Comparison of ENCODE assay signal across 10 cellular contexts in the genomic region with DNA sequence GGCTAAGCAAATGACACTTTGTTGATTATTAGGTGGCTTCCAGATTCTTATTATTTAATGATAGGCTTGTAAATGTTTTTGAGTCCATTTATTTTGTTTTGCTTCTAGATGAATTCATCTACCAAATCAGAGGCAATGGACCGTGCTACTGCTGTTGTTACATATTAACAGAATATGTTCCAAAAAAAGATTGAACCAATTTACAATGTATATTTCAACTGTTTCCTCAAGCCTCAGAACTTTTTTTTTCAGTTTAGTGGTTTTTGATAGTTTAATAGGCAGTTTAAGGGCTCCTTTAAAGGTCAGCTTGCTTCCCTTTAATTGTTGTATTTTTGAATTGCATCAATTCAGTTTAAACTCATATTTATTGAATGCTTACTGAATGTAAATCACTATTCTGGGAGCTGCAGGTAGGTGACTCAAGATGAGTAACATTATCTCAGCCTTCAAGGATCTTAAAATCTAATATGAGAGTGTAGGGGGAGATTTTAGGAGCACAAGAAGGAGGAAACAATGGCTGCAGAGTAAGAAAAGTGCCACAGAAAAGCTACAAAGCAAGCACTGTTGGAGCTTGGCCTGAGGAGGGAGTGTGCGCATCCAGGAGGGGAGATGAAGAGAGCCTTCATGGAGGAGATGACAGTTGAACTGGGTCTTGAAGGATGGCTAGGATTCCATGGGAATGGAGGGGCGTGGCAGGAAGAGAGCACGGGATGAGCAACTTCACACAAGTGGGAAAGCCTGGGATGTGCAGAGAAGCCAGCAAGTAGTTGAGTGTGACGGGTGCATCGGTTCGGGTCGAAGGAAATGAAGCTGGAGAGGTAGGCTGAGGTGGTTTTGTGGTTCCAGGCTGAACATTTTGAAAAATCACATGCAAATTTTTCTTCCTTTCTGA. TPM values are rescaled to one million over a fixed set of nuclear protein-coding genes. Genes with fewer than 3 reads are reported as not detected.
DNase-seq lines count a peak whose midpoint lies in the region; ATAC-seq, FAIRE-seq and TF ChIP-seq lines count a peak whose summit lies in the region.
"Had no signal": no experiment of that assay in that cellular context is flagged by ENCODE, and none has a peak within 500 bp of the region (broad histone marks: within the 10 kb centered on the region; RNA-seq: fewer than 3 reads in every experiment).

No MANE protein-coding gene starts in this region.

- H3K27me3 ChIP-seq in OCI-LY3 (ENCODE audit: low read depth, low read length) (no peaks in the 10 kb centered on the region), bronchial epithelial cell (ENCODE audit: control insufficient read depth, insufficient read depth, low read length) (no peaks in the 10 kb centered on the region)

- H3K36me3 Mint-ChIP-seq in activated CD8-positive, alpha-beta memory T cell treated with anti-CD3 and anti-CD28 coated beads, Interleukin-2, amount 10 ng/mL, durations not matched to agents 7 days and 5 days, result peaks cover 28% of the 10 kb centered on the region
- peaks cover 28% of the 10 kb centered on the region for H3K36me3 Mint-ChIP-seq in stimulated activated memory B cell treated with anti-CD40 and anti-IgM and Interleukin-4, amounts not matched to agents 10 μg/mL and 1 μg/mL and 100 μg/mL, for 72 hours

- peak overlapping the region; percentile 68 for H3K27ac Mint-ChIP-seq in activated CD8-positive, alpha-beta memory T cell treated with anti-CD3 and anti-CD28 coated beads, Interleukin-2, amount 10 ng/mL, durations not matched to agents 7 days and 5 days
- peak overlapping the region; percentile 22 for H3K27ac Mint-ChIP-seq in stimulated activated memory B cell treated with anti-CD40 and anti-IgM and Interleukin-4, amounts not matched to agents 10 μg/mL and 1 μg/mL and 100 μg/mL, for 72 hours

- peak; percentile 57 for DNase-seq in activated CD8-positive, alpha-beta memory T cell treated with anti-CD3 and anti-CD28 coated beads, Interleukin-2, amount 10 ng/mL, durations not matched to agents 7 days and 5 days
- DNase-seq in activated CD8-positive, alpha-beta memory T cell treated with anti-CD3 and anti-CD28 coated beads, Interleukin-2, amount 50 U/mL, for 4 hours, result no peak
- DNase-seq in bronchial epithelial cell (ENCODE audit: low read depth) (peak; percentile 67), OCI-M2 (lab: John Stamatoyannopoulos, UW; ENCODE audit: unreplicated experiment) (no peak), NK-92 (lab: John Stamatoyannopoulos, UW; ENCODE audit: unreplicated experiment) (no peak)
- DNase-seq: right cardiac atrium, T1000 had no signal

- no peaks in the 10 kb centered on the region for H3K9me3 Mint-ChIP-seq in activated CD8-positive, alpha-beta memory T cell treated with anti-CD3 and anti-CD28 coated beads, Interleukin-2, amount 10 ng/mL, durations not matched to agents 7 days and 5 days (ENCODE audit: low read depth)
- no peaks in the 10 kb centered on the region for H3K9me3 Mint-ChIP-seq in stimulated activated memory B cell treated with anti-CD40 and anti-IgM and Interleukin-4, amounts not matched to agents 10 μg/mL and 1 μg/mL and 100 μg/mL, for 72 hours

- FAIRE-seq in bronchial epithelial cell (lab: Jason Lieb, UNC), result no peak

- H3K9ac ChIP-seq in OCI-LY3 (ENCODE audit: low read length), result no peak overlapping the region

- TF ChIP-seq CTCF in OCI-LY3 (IDR thresholded peaks at IDR 0.05; ENCODE audit: low read depth, low read length) (no peak), bronchial epithelial cell (IDR thresholded peaks at IDR 0.05; ENCODE audit: insufficient read depth, low read length, severe bottlenecking) (no peak)

- peaks cover 94% of the 10 kb centered on the region for H4K20me1 ChIP-seq in OCI-LY3 (ENCODE audit: insufficient read depth, low read length)

- peaks cover 15% of the 10 kb centered on the region for H3K36me3 ChIP-seq in OCI-LY3 (replicated peaks; ENCODE audit: low read depth, low read length)
- H3K36me3 ChIP-seq in bronchial epithelial cell (ENCODE audit: control insufficient read depth, insufficient read depth, low read length), result peaks cover 2% of the 10 kb centered on the region

- H3K27ac ChIP-seq in OCI-LY3 (ENCODE audit: low read length), result no peak overlapping the region

- H3K4me3 ChIP-seq in OCI-LY3 (ENCODE audit: low read length), result no peak overlapping the region
- H3K4me3 ChIP-seq in bronchial epithelial cell (ENCODE audit: low read depth, low read length), result no peak overlapping the region

- peaks cover 58% of the 10 kb centered on the region for H3K4me1 Mint-ChIP-seq in activated CD8-positive, alpha-beta memory T cell treated with anti-CD3 and anti-CD28 coated beads, Interleukin-2, amount 10 ng/mL, durations not matched to agents 7 days and 5 days
- peaks cover 78% of the 10 kb centered on the region for H3K4me1 Mint-ChIP-seq in stimulated activated memory B cell treated with anti-CD40 and anti-IgM and Interleukin-4, amounts not matched to agents 10 μg/mL and 1 μg/mL and 100 μg/mL, for 72 hours

- H3K4me2 ChIP-seq in OCI-LY3 (ENCODE audit: low read length), result peak overlapping the region; percentile 27

- peaks cover 94% of the 10 kb centered on the region for H3K79me2 ChIP-seq in OCI-LY3 (ENCODE audit: low read length)

- no peaks in the 10 kb centered on the region for H3K9me3 ChIP-seq in OCI-LY3 (ENCODE audit: insufficient read depth, low read length)

- H3K4me3 Mint-ChIP-seq in activated CD8-positive, alpha-beta memory T cell treated with anti-CD3 and anti-CD28 coated beads, Interleukin-2, amount 10 ng/mL, durations not matched to agents 7 days and 5 days, result peak overlapping the region; percentile 51
- peak overlapping the region; percentile 36 for H3K4me3 Mint-ChIP-seq in stimulated activated memory B cell treated with anti-CD40 and anti-IgM and Interleukin-4, amounts not matched to agents 10 μg/mL and 1 μg/mL and 100 μg/mL, for 72 hours

- peak; percentile 81 for ATAC-seq in activated CD8-positive, alpha-beta memory T cell treated with anti-CD3 and anti-CD28 coated beads, Interleukin-2, amount 10 ng/mL, durations not matched to agents 7 days and 5 days
- ATAC-seq in stimulated activated memory B cell treated with anti-CD40 and anti-IgM and Interleukin-4, amounts not matched to agents 10 μg/mL and 1 μg/mL and 100 μg/mL, for 72 hours, result no peak
- no peak for ATAC-seq in HG03432 (IDR thresholded peaks at IDR 0.05; ENCODE audit: unreplicated experiment)
- ATAC-seq: right cardiac atrium had no signal

- CTCF ChIA-PET in activated CD8-positive, alpha-beta memory T cell treated with anti-CD3 and anti-CD28 coated beads, Interleukin-2, amount 10 ng/mL, durations not matched to agents 7 days and 5 days (lab: Charles Lee), result interaction anchor here (0.9 to 3.2 kb wide), 6 partner anchors 10 to 97 kb away, joined by 3 to 18 read pairs (median 6); partner anchors contain the start of genes MAP2K1 and SNAPC5

- peaks cover 21% of the 10 kb centered on the region for H3K4me1 ChIP-seq in OCI-LY3 (ENCODE audit: low read length)

- no peak overlapping the region for H2AFZ ChIP-seq in OCI-LY3 (ENCODE audit: low read depth, low read length)

- H3K27me3 Mint-ChIP-seq in activated CD8-positive, alpha-beta memory T cell treated with anti-CD3 and anti-CD28 coated beads, Interleukin-2, amount 10 ng/mL, durations not matched to agents 7 days and 5 days, result no peaks in the 10 kb centered on the region
- H3K27me3 Mint-ChIP-seq in stimulated activated memory B cell treated with anti-CD40 and anti-IgM and Interleukin-4, amounts not matched to agents 10 μg/mL and 1 μg/mL and 100 μg/mL, for 72 hours, result no peaks in the 10 kb centered on the region

RNA-seq across cellular contexts. Expression of gene MAP2K1, which starts 14.7 kb away (rescaled TPM):
- 10 to 100 TPM; 83.3 to 83.5 TPM for total RNA-seq in activated CD8-positive, alpha-beta memory T cell treated with anti-CD3 and anti-CD28 coated beads, Interleukin-2, amount 10 ng/mL, durations not matched to agents 7 days and 5 days
- 57.7 and 70.0 TPM in 2 replicates for total RNA-seq in bronchial epithelial cell

RNA-seq across cellular contexts. Expression of gene TIPIN, which starts 44.9 kb away (rescaled TPM):
- total RNA-seq in activated CD8-positive, alpha-beta memory T cell treated with anti-CD3 and anti-CD28 coated beads, Interleukin-2, amount 10 ng/mL, durations not matched to agents 7 days and 5 days, result 10 to 100 TPM; 34.3 to 40.2 TPM
- 10.5 and 17.8 TPM in 2 replicates for total RNA-seq in bronchial epithelial cell

Comparison
In these comparisons a context has a peak if more than half of its experiments do, and no peak if none do; other contexts are left out.
1. DNase-seq: peak in activated CD8-positive, alpha-beta memory T cell treated with anti-CD3 and anti-CD28 coated beads, Interleukin-2, amount 10 ng/mL, durations not matched to agents 7 days and 5 days (single experiment) and bronchial epithelial cell (single experiment); none in activated CD8-positive, alpha-beta memory T cell treated with anti-CD3 and anti-CD28 coated beads, Interleukin-2, amount 50 U/mL, for 4 hours (single experiment), OCI-M2 (single experiment) and NK-92 (single experiment).